8 cellular contexts compared by ENCODE assay signal in genomic region chr12:75979181-75979580, GRCh38. TPM values are rescaled to one million over a fixed set of nuclear protein-coding genes. Genes with fewer than 3 reads are reported as not detected.
A peak's percentile ranks its signal among the peaks of the same experiment; 100 is the strongest.
DNase-seq lines count a peak whose midpoint lies in the region; ATAC-seq and TF ChIP-seq lines count a peak whose summit lies in the region.

No MANE protein-coding gene starts in this region.

- H3K36me3 ChIP-seq in right atrium auricular region (no peaks in the 10 kb centered on the region), SJSA1 (no peaks in the 10 kb centered on the region), esophagus (ENCODE audit: control insufficient read depth in 2 of 2, insufficient read depth in 2 of 2, low read length in 1 of 2) (no peaks in the 10 kb centered on the region), H7 (replicated peaks; ENCODE audit: control insufficient read depth, insufficient read depth, low read length) (no peaks in the 10 kb centered on the region)

- intact Hi-C loops in left cardiac atrium (cut with DNase I): loop anchor here in 1 of 2 donors (2.0 kb wide), 1 partner anchor 52 kb away; the partner anchor contains the start of gene PHLDA1

- no peaks in the 10 kb centered on the region for H3K27me3 Mint-ChIP-seq in stimulated activated naive CD8-positive, alpha-beta T cell treated with anti-CD3 and anti-CD28 coated beads, Interleukin-15, amount 100 ng/mL, for 72 hours

- H3K4me1 ChIP-seq in right atrium auricular region (peaks cover 0 to 40% of the 10 kb centered on the region in 2 donors), SJSA1 (replicated peaks) (peaks cover 53% of the 10 kb centered on the region), esophagus (ENCODE audit: control insufficient read depth in 2 of 2, insufficient read depth in 2 of 2, low read length in 1 of 2) (peaks cover 2% of the 10 kb centered on the region in 2 donors)

- H3K27ac Mint-ChIP-seq in stimulated activated naive CD8-positive, alpha-beta T cell treated with anti-CD3 and anti-CD28 coated beads, Interleukin-15, amount 100 ng/mL, for 72 hours: peak overlapping the region; percentile 95 to 99

- H3K4me3 ChIP-seq in right atrium auricular region (no peak overlapping the region), SJSA1 (no peak overlapping the region), esophagus (ENCODE audit: low read depth in 1 of 2, low read length in 2 of 2) (no peak overlapping the region), H7 (ENCODE audit: insufficient read depth, low read depth, low read length) (no peak overlapping the region)

- peaks cover 90% of the 10 kb centered on the region for H3K4me1 Mint-ChIP-seq in stimulated activated naive CD8-positive, alpha-beta T cell treated with anti-CD3 and anti-CD28 coated beads, Interleukin-15, amount 100 ng/mL, for 72 hours

- no peaks in the 10 kb centered on the region for H3K9me3 Mint-ChIP-seq in stimulated activated naive CD8-positive, alpha-beta T cell treated with anti-CD3 and anti-CD28 coated beads, Interleukin-15, amount 100 ng/mL, for 72 hours

- no peak for TF ChIP-seq CTCF in right atrium auricular region (IDR thresholded peaks at IDR 0.05)

- H3K4me3 Mint-ChIP-seq in stimulated activated naive CD8-positive, alpha-beta T cell treated with anti-CD3 and anti-CD28 coated beads, Interleukin-15, amount 100 ng/mL, for 72 hours: peak overlapping the region; percentile 62 to 81

- H3K27ac ChIP-seq in right atrium auricular region (peak overlapping the region; percentile 69 to 78), SJSA1 (peak overlapping the region; percentile 94), esophagus (ENCODE audit: low read depth in 2 of 2, low read length in 1 of 2) (peak overlapping the region; percentile 29 to 74)

- ATAC-seq in left cardiac atrium (no peak), HG03354 (IDR thresholded peaks at IDR 0.05; ENCODE audit: poor library complexity, severe bottlenecking, unreplicated experiment) (no peak)
- peak; percentile 86 for ATAC-seq in stimulated activated naive CD8-positive, alpha-beta T cell treated with anti-CD3 and anti-CD28 coated beads, Interleukin-15, amount 100 ng/mL, for 72 hours

- no peaks in the 10 kb centered on the region for H3K9me3 ChIP-seq in right atrium auricular region
- no peaks in the 10 kb centered on the region for H3K9me3 ChIP-seq in SJSA1 (replicated peaks)
- H3K9me3 ChIP-seq in esophagus (ENCODE audit: control insufficient read depth in 2 of 2, insufficient read depth in 1 of 2, low read depth in 1 of 2, low read length in 1 of 2): no peaks in the 10 kb centered on the region

- DNase-seq in right atrium auricular region (ENCODE audit: low spot score): no peak
- DNase-seq in left cardiac atrium: no peak
- DNase-seq in SJSA1 (ENCODE audit: low read depth in 1 of 2, low spot score in 2 of 2): peak in 1 of 2 experiments; percentile 66
- DNase-seq in stimulated activated naive CD8-positive, alpha-beta T cell treated with anti-CD3 and anti-CD28 coated beads, Interleukin-15, amount 100 ng/mL, for 72 hours: peak; percentile 33 to 55
- no peak for DNase-seq in SK-N-DZ (ENCODE audit: low spot score)
- DNase-seq in H7: no peak

- 44 to 51% methylated on average over 2 of the region's 2 CpGs for WGBS in esophagus, 2 donors

- H3K27me3 ChIP-seq in right atrium auricular region (no peaks in the 10 kb centered on the region), SJSA1 (replicated peaks) (no peaks in the 10 kb centered on the region), esophagus (ENCODE audit: control insufficient read depth in 1 of 2, insufficient read depth in 2 of 2, low read length in 2 of 2) (no peaks in the 10 kb centered on the region), H7 (ENCODE audit: control insufficient read depth, insufficient read depth, low read length) (no peaks in the 10 kb centered on the region)

RNA-seq across cellular contexts. Expression of gene PHLDA1, which starts 52.4 kb away (rescaled TPM):
- total RNA-seq in right atrium auricular region (10 to 100 TPM in 1 of 2 donors, 1 to 10 TPM in 1; 6.7 to 22.2 TPM), left cardiac atrium (10 to 100 TPM in 1 of 2 donors, 1 to 10 TPM in 1; 9.4 to 15.5 TPM)
- total RNA-seq in SJSA1 (2014; rRNA removed; shearing (Covaris generic)): 19.5 and 23.6 TPM in 2 replicates
- polyA plus RNA-seq in esophagus: 10 to 100 TPM; 46.3 to 84.1 TPM
- 4.6 and 5.2 TPM in 2 replicates for polyA plus RNA-seq in SK-N-DZ (2014; cell fraction: cytosol; rRNA removed)
- polyA plus RNA-seq in SK-N-DZ (2014; cell fraction: nucleus; rRNA removed): 2.8 and 3.1 TPM in 2 replicates
- total RNA-seq in H7 (2014; rRNA removed; shearing (Covaris generic)): 16.4 and 19.7 TPM in 2 replicates

Comparison
In these comparisons a context has a peak if more than half of its experiments do, and no peak if none do; other contexts are left out.
1. DNase-seq: peak in stimulated activated naive CD8-positive, alpha-beta T cell treated with anti-CD3 and anti-CD28 coated beads, Interleukin-15, amount 100 ng/mL, for 72 hours (2 of 2); none in right atrium auricular region (single experiment), left cardiac atrium (single experiment), SK-N-DZ (single experiment) and H7 (single experiment).
2. Peak in every context shown above with its lines, with median percentiles within 50 percentile points of each other: H3K27ac ChIP-seq.